In the genomic region with DNA sequence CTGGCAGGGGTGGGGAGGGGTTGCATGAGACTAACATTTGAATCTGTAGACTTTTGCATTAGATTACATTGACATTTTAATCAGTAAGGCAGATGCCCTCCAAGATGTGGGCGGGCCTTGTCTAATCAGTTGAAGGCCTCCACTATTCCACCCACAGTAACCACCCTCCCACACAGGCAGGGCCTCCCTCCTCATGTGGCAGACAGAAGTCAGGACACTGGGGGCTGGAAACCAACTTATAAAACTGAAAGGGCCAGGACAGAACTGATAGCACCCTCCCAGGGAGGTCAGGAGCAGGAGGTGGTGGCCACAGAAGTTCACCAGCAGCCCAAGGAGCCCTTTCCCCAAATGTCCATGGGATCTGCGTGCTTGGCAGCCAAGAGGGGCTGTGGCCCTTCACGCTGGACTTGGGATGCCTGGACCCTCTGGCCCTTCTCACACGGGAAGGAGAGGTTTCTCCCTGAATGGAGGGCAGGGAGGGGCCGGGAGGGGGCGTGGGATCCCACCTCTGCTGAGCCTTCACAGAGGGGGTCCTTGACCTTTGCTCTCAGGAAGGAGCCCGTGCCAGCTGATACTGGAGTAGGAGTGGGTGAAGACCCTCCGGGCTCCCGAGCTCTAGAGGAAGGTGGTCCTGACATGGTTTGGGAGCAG, we compare ENCODE assay signal across 1 cellular context.
A peak's percentile ranks its signal among the peaks of the same experiment; 100 is the strongest.
TF ChIP-seq lines count a peak whose summit lies in the region.

No MANE protein-coding gene starts in this region.

TF ChIP-seq in HEK293T, 16 proteins besides CTCF, POLR2A, EP300 and RAD21:
- TF ChIP-seq ARNT (IDR thresholded peaks at IDR 0.05) (no peak), FOXK2 (IDR thresholded peaks at IDR 0.05) (no peak), FOXM1 (IDR thresholded peaks at IDR 0.05; ENCODE audit: borderline replicate concordance) (peak; percentile 89), TARDBP (IDR thresholded peaks at IDR 0.05) (no peak)
